In genomic region chr9:87008667-87009066, GRCh38 we compare ENCODE assay signal across 17 cellular contexts.
DNase-seq lines count a peak whose midpoint lies in the region.
"Had no signal": no experiment of that assay in that cellular context is flagged by ENCODE, and none has a peak within 500 bp of the region (broad histone marks: within the 10 kb centered on the region; RNA-seq: fewer than 3 reads in every experiment).

No MANE protein-coding gene starts in this region.

- H3K27me3 ChIP-seq in adipocyte (replicated peaks; ENCODE audit: control insufficient read depth, insufficient read depth, low read length) (no peaks in the 10 kb centered on the region), mesenchymal stem cell (ENCODE audit: control insufficient read depth in 1 of 2, insufficient read depth in 1 of 2, low read length in 2 of 2) (no peaks in the 10 kb centered on the region)
- H3K27me3 ChIP-seq in CD4-positive, alpha-beta memory T cell (ENCODE audit: insufficient read depth, low read length), result no peaks in the 10 kb centered on the region
- H3K27me3 ChIP-seq: SJCRH30 had no signal

- H3K27ac ChIP-seq in mesenchymal stem cell (ENCODE audit: low read length, poor library complexity, severe bottlenecking), result no peak overlapping the region
- no peak overlapping the region for H3K27ac ChIP-seq in CD4-positive, alpha-beta memory T cell (ENCODE audit: low read depth, low read length)
- H3K27ac ChIP-seq: SJCRH30 had no signal

- H4K8ac ChIP-seq in mesenchymal stem cell (ENCODE audit: low read length), result no peak overlapping the region

- H3K4me3 ChIP-seq in adipocyte (ENCODE audit: low read length), result peak overlapping the region; percentile 18
- no peak overlapping the region for H3K4me3 ChIP-seq in mesenchymal stem cell (ENCODE audit: insufficient read depth in 1 of 2, low read depth in 1 of 2, low read length in 2 of 2)
- no peak overlapping the region for H3K4me3 ChIP-seq in CD4-positive, alpha-beta memory T cell (ENCODE audit: low read length in 2 of 2)
- H3K4me3 ChIP-seq: SJCRH30 had no signal

- DNase-seq in AG20443 (ENCODE audit: low spot score), result peak; percentile 11
- DNase-seq in adipocyte (ENCODE audit: low read depth), result peak; percentile 9
- DNase-seq in mesenchymal stem cell, result no peak
- peak; percentile 3 for DNase-seq in putamen (ENCODE audit: low spot score)
- DNase-seq in RKO (ENCODE audit: low spot score), result no peak
- no peak for DNase-seq in CD4-positive, alpha-beta memory T cell
- no peak for DNase-seq in NCI-H345 treated with DMSO at 0.1 percent for 48 hours (lab: John Stamatoyannopoulos, UW; ENCODE audit: unreplicated experiment)
- DNase-seq in effector CD4-positive, alpha-beta T cell, result no peak
- DNase-seq: H7, HFFc6, KG1, MV-4-11, NCI-H1694 treated with DMSO at 0.1 percent for 48 hours, NCI-H510A, RPMI8226, SJCRH30 had no signal

- CTCF ChIA-PET in CD4-positive, alpha-beta memory T cell (lab: Charles Lee; ENCODE audit: partially characterized antibody), result no interaction called here

- H3K79me1 ChIP-seq in mesenchymal stem cell (replicated peaks; ENCODE audit: low read length, poor library complexity, severe bottlenecking), result no peaks in the 10 kb centered on the region

- no peak overlapping the region for H2BK120ac ChIP-seq in mesenchymal stem cell (ENCODE audit: low read depth, low read length)

- H3K9ac ChIP-seq in adipocyte (ENCODE audit: low read length), result peak overlapping the region; percentile 3
- H3K9ac ChIP-seq in mesenchymal stem cell (ENCODE audit: low read length), result peak overlapping the region; percentile 48

- H3K36me3 ChIP-seq in adipocyte (ENCODE audit: control insufficient read depth, insufficient read depth, low read length, severe bottlenecking) (no peaks in the 10 kb centered on the region), mesenchymal stem cell (ENCODE audit: control insufficient read depth in 1 of 2, insufficient read depth in 2 of 2, low read depth in 1 of 2, low read length in 2 of 2) (no peaks in the 10 kb centered on the region)
- no peaks in the 10 kb centered on the region for H3K36me3 ChIP-seq in CD4-positive, alpha-beta memory T cell (ENCODE audit: insufficient read depth, low read length)
- H3K36me3 ChIP-seq: SJCRH30 had no signal

- peaks cover 4 to 8% of the 10 kb centered on the region in 2 donors for H3K27me3 Mint-ChIP-seq in CD4-positive, alpha-beta memory T cell

- no peak overlapping the region for H2BK12ac ChIP-seq in mesenchymal stem cell (ENCODE audit: low read length in 2 of 2)

- H3K9me3 ChIP-seq in adipocyte (ENCODE audit: control insufficient read depth, low read length) (no peaks in the 10 kb centered on the region), mesenchymal stem cell (ENCODE audit: control insufficient read depth, low read length) (no peaks in the 10 kb centered on the region)
- H3K9me3 ChIP-seq in CD4-positive, alpha-beta memory T cell (ENCODE audit: control insufficient read depth in 1 of 2, low read length in 2 of 2), result no peaks in the 10 kb centered on the region
- H3K9me3 ChIP-seq: SJCRH30 had no signal

- H3K27ac Mint-ChIP-seq in CD4-positive, alpha-beta memory T cell, result no peak overlapping the region
- H3K27ac Mint-ChIP-seq: CD14-positive monocyte, HFFc6 had no signal

- H3K23ac ChIP-seq in mesenchymal stem cell (ENCODE audit: low read length in 2 of 2), result no peak overlapping the region

- no peak overlapping the region for H2AFZ ChIP-seq in mesenchymal stem cell (ENCODE audit: low read depth, low read length)

- intact Hi-C loops in CD4-positive, alpha-beta memory T cell (cut with micrococcal nuclease), result no loop called here

- no peak overlapping the region for H2AK5ac ChIP-seq in mesenchymal stem cell (ENCODE audit: low read length, severe bottlenecking)

- POLR2A ChIA-PET in CD4-positive, alpha-beta memory T cell (lab: Charles Lee; ENCODE audit: partially characterized antibody), result interaction anchor here (0.7 kb wide), 1 partner anchor 127 kb away, joined by 6 read pairs; no protein-coding TSS in a partner anchor

- H3K9me3 Mint-ChIP-seq in CD4-positive, alpha-beta memory T cell, result peaks cover 0 to 3% (median 0%) of the 10 kb centered on the region in 8 donors
- H3K9me3 Mint-ChIP-seq: HFFc6 had no signal

- no peak overlapping the region for H2BK15ac ChIP-seq in mesenchymal stem cell (ENCODE audit: low read depth, poor library complexity, severe bottlenecking)

- H3K36me3 Mint-ChIP-seq in CD4-positive, alpha-beta memory T cell, result no peaks in the 10 kb centered on the region
- H3K36me3 Mint-ChIP-seq: CD14-positive monocyte had no signal

- WGBS in mesenchymal stem cell, result 91% methylated on average over 3 of the region's 4 CpGs

- no peak overlapping the region for H3K4me2 ChIP-seq in mesenchymal stem cell (ENCODE audit: low read length, poor library complexity, severe bottlenecking)

- H3K4ac ChIP-seq in mesenchymal stem cell (ENCODE audit: low read depth in 1 of 2, low read length in 2 of 2), result no peak overlapping the region

- H3K14ac ChIP-seq in mesenchymal stem cell (ENCODE audit: low read length in 2 of 2), result no peak overlapping the region

- no peaks in the 10 kb centered on the region for H3K4me1 Mint-ChIP-seq in CD4-positive, alpha-beta memory T cell
- H3K4me1 Mint-ChIP-seq: CD14-positive monocyte had no signal

- H3K4me1 ChIP-seq in adipocyte (ENCODE audit: control insufficient read depth, insufficient read depth, low read length) (peaks cover 12% of the 10 kb centered on the region), mesenchymal stem cell (ENCODE audit: control insufficient read depth, insufficient read depth, low read depth, low read length) (no peaks in the 10 kb centered on the region)
- no peaks in the 10 kb centered on the region for H3K4me1 ChIP-seq in CD4-positive, alpha-beta memory T cell (ENCODE audit: insufficient read depth, low read length)

- no peak overlapping the region for H2BK5ac ChIP-seq in mesenchymal stem cell (ENCODE audit: low read depth, low read length, poor library complexity, severe bottlenecking)

- no peak overlapping the region for H3K18ac ChIP-seq in mesenchymal stem cell (ENCODE audit: low read depth in 1 of 2, low read length in 2 of 2)

- no peak overlapping the region for H3K4me3 Mint-ChIP-seq in CD4-positive, alpha-beta memory T cell
- H3K4me3 Mint-ChIP-seq: CD14-positive monocyte, HFFc6 had no signal

- no peak overlapping the region for H4K91ac ChIP-seq in mesenchymal stem cell (ENCODE audit: low read length)

Comparison
In these comparisons a context has a peak if more than half of its experiments do, and no peak if none do; other contexts are left out.
1. DNase-seq: peak in AG20443 (single experiment), adipocyte (single experiment) and putamen (single experiment); none in mesenchymal stem cell (single experiment), RKO (single experiment), CD4-positive, alpha-beta memory T cell (0 of 5), NCI-H345 treated with DMSO at 0.1 percent for 48 hours (single experiment) and effector CD4-positive, alpha-beta T cell (single experiment).